In genomic region chr19:532578-533484, GRCh38 we compare ENCODE assay signal across 1 cellular context.
TF ChIP-seq lines count a peak whose summit lies in the region.

No MANE protein-coding gene starts in this region.

TF ChIP-seq in HepG2, 621 proteins besides CTCF, POLR2A, EP300 and RAD21 (continued from another document and continues in another):
- no peak for TF ChIP-seq ZNF674 (CRISPR knock-in tag; IDR thresholded peaks at IDR 0.05; ENCODE audit: low read depth)
- no peak; the same call in 1 of the 2 replicates for TF ChIP-seq ARNTL (CRISPR knock-in tag; IDR thresholded peaks at IDR 0.05)
- TF ChIP-seq SOX5 (CRISPR knock-in tag; IDR thresholded peaks at IDR 0.05; ENCODE audit: borderline replicate concordance): no peak; the same call in 1 of the 2 replicates
- peak; percentile 61 for TF ChIP-seq RARA (CRISPR knock-in tag; IDR thresholded peaks at IDR 0.05)
- TF ChIP-seq ZNF12 (CRISPR knock-in tag; IDR thresholded peaks at IDR 0.05): no peak
- TF ChIP-seq HOMEZ (CRISPR knock-in tag; IDR thresholded peaks at IDR 0.05; ENCODE audit: low read depth): no peak
- no peak for TF ChIP-seq POLR2AphosphoS2 (IDR thresholded peaks at IDR 0.05; ENCODE audit: low read depth, low read length)
- no peak for TF ChIP-seq TRAFD1 (CRISPR knock-in tag; IDR thresholded peaks at IDR 0.05; ENCODE audit: borderline replicate concordance)
- TF ChIP-seq ZNF710 (CRISPR knock-in tag; IDR thresholded peaks at IDR 0.05; ENCODE audit: borderline replicate concordance): no peak
- TF ChIP-seq ZNF143 (CRISPR knock-in tag; IDR thresholded peaks at IDR 0.05): no peak; the same call in none of the 2 replicates
- no peak; the same call in 1 of the 2 replicates for TF ChIP-seq GLI4 (CRISPR knock-in tag; IDR thresholded peaks at IDR 0.05; ENCODE audit: borderline replicate concordance)
- TF ChIP-seq CREB3 (CRISPR knock-in tag; IDR thresholded peaks at IDR 0.05): peak; percentile 73; the same call in 1 of the 2 replicates
- 0 out of 2 replicates have a peak, but pooled peaks have one; percentile 64 for TF ChIP-seq ZNF33B (CRISPR knock-in tag; IDR thresholded peaks at IDR 0.05)
- no peak for TF ChIP-seq TCF7 (IDR thresholded peaks at IDR 0.05; ENCODE audit: low read depth)
- peak; percentile 21; the same call in 1 of the 2 replicates for TF ChIP-seq GMEB1 (CRISPR knock-in tag; IDR thresholded peaks at IDR 0.05; ENCODE audit: borderline replicate concordance)
- TF ChIP-seq MNT (IDR thresholded peaks at IDR 0.05): no peak
- TF ChIP-seq GMEB2 (CRISPR knock-in tag; IDR thresholded peaks at IDR 0.05; ENCODE audit: low read depth): no peak
- no peak for TF ChIP-seq ZIK1 (CRISPR knock-in tag; IDR thresholded peaks at IDR 0.05; ENCODE audit: borderline replicate concordance, low read depth)
- TF ChIP-seq ZMAT5 (CRISPR knock-in tag; IDR thresholded peaks at IDR 0.05; ENCODE audit: borderline replicate concordance, low read depth): no peak
- TF ChIP-seq DRAP1 (CRISPR knock-in tag; IDR thresholded peaks at IDR 0.05): no peak
- 0 out of 2 replicates have a peak, but pooled peaks have one; percentile 38 for TF ChIP-seq BCL3 (CRISPR knock-in tag; IDR thresholded peaks at IDR 0.05)
- TF ChIP-seq EED (CRISPR knock-in tag; IDR thresholded peaks at IDR 0.05): no peak; the same call in 1 of the 2 replicates
- TF ChIP-seq NFKBIZ (CRISPR knock-in tag; IDR thresholded peaks at IDR 0.05): no peak
- no peak for TF ChIP-seq SSRP1 (CRISPR knock-in tag; IDR thresholded peaks at IDR 0.05)
- no peak for TF ChIP-seq ZNF724P (CRISPR knock-in tag; IDR thresholded peaks at IDR 0.05; ENCODE audit: borderline replicate concordance)
- no peak for TF ChIP-seq ZNF430 (CRISPR knock-in tag; IDR thresholded peaks at IDR 0.05)
- TF ChIP-seq TOPORS (CRISPR knock-in tag; IDR thresholded peaks at IDR 0.05): no peak
- TF ChIP-seq MTF2 (CRISPR knock-in tag; IDR thresholded peaks at IDR 0.05; ENCODE audit: borderline replicate concordance): no peak
- no peak for TF ChIP-seq MLXIP (CRISPR knock-in tag; IDR thresholded peaks at IDR 0.05; ENCODE audit: borderline replicate concordance)
- no peak for TF ChIP-seq ZNF317 (CRISPR knock-in tag; IDR thresholded peaks at IDR 0.05)
- no peak for TF ChIP-seq ZSCAN29 (CRISPR knock-in tag; conservative IDR thresholded peaks at IDR 0.05)
- no peak for TF ChIP-seq GFI1 (CRISPR knock-in tag; IDR thresholded peaks at IDR 0.05; ENCODE audit: borderline replicate concordance)
- no peak for TF ChIP-seq ZNF577 (CRISPR knock-in tag; IDR thresholded peaks at IDR 0.05; ENCODE audit: borderline replicate concordance, low read depth)
- no peak for TF ChIP-seq MXD4 (CRISPR knock-in tag; IDR thresholded peaks at IDR 0.05)
- no peak for TF ChIP-seq ZNF253 (CRISPR knock-in tag; IDR thresholded peaks at IDR 0.05; ENCODE audit: borderline replicate concordance)
- no peak for TF ChIP-seq IRF1 (CRISPR knock-in tag; IDR thresholded peaks at IDR 0.05; ENCODE audit: low read depth)
- TF ChIP-seq ETS1 (CRISPR knock-in tag; IDR thresholded peaks at IDR 0.05): no peak
- no peak for TF ChIP-seq ZNF83 (CRISPR knock-in tag; IDR thresholded peaks at IDR 0.05; ENCODE audit: borderline replicate concordance)
- TF ChIP-seq FOXO1 (CRISPR knock-in tag; IDR thresholded peaks at IDR 0.05): no peak; the same call in 1 of the 2 replicates
- no peak for TF ChIP-seq PAWR (CRISPR knock-in tag; IDR thresholded peaks at IDR 0.05; ENCODE audit: borderline replicate concordance)
- TF ChIP-seq THAP8 (CRISPR knock-in tag; IDR thresholded peaks at IDR 0.05; ENCODE audit: borderline replicate concordance): no peak
